Comparison of ENCODE assay signal across 11 cellular contexts in genomic region chr7:31051598-31052503, GRCh38. TPM values are rescaled to one million over a fixed set of nuclear protein-coding genes. Genes with fewer than 3 reads are reported as not detected.
DNase-seq lines count a peak whose midpoint lies in the region; ATAC-seq, FAIRE-seq and TF ChIP-seq lines count a peak whose summit lies in the region.
"Had no signal": no experiment of that assay in that cellular context is flagged by ENCODE, and none has a peak within 500 bp of the region (broad histone marks: within the 10 kb centered on the region; RNA-seq: fewer than 3 reads in every experiment).

Gene ADCYAP1R1, plus strand, starts transcription at chr7:31052308. Its CDS starts 10,957 bp downstream, at chr7:31063265.

- peak within 1 kb of the TSS; percentile 57 for H3K4me3 Mint-ChIP-seq in endodermal cell
- peak within 1 kb of the TSS; percentile 85 for H3K4me3 Mint-ChIP-seq in nephron progenitor cell
- no peak within 1 kb of the TSS for H3K4me3 Mint-ChIP-seq in activated CD4-positive, alpha-beta T cell treated with anti-CD3 and anti-CD28 coated beads for 36 hours
- H3K4me3 Mint-ChIP-seq: T-helper 2 cell treated with Interferon-gamma antibody and Interleukin-4, amounts not matched to agents 5 μg/mL and 100 μg/mL, for 36 hours had no signal

- H3K27me3 Mint-ChIP-seq in endodermal cell (ENCODE audit: insufficient read depth), result peaks cover 58% of the 10 kb centered on the region
- H3K27me3 Mint-ChIP-seq in nephron progenitor cell (ENCODE audit: low read depth, poor library complexity), result peaks cover 70% of the 10 kb centered on the region
- H3K27me3 Mint-ChIP-seq in activated CD4-positive, alpha-beta T cell treated with anti-CD3 and anti-CD28 coated beads for 36 hours, result peaks cover 26% of the 10 kb centered on the region

- 2% methylated on average over 10 of the region's 61 CpGs for WGBS in A549 (ENCODE audit: missing lambda C conversion rate)
- 6 to 36% methylated on average over 2 to 58 of the region's 61 CpGs for WGBS in endodermal cell (ENCODE audit: insufficient coverage in 1 of 2, insufficient read length in 1 of 2), 2 experiments

- no peak within 1 kb of the TSS for H3K9ac ChIP-seq in endodermal cell (ENCODE audit: extremely low read depth, low read length, poor library complexity, severe bottlenecking)

- H3K27ac Mint-ChIP-seq in endodermal cell, result no peak within 1 kb of the TSS
- no peak within 1 kb of the TSS for H3K27ac Mint-ChIP-seq in nephron progenitor cell
- H3K27ac Mint-ChIP-seq in activated CD4-positive, alpha-beta T cell treated with anti-CD3 and anti-CD28 coated beads for 36 hours, result no peak within 1 kb of the TSS
- H3K27ac Mint-ChIP-seq: CD4-positive, alpha-beta memory T cell; T-helper 2 cell treated with Interferon-gamma antibody and Interleukin-4, amounts not matched to agents 5 μg/mL and 100 μg/mL, for 36 hours had no signal

- H3K9me3 ChIP-seq in A549, result no peaks in the 10 kb centered on the region
- H3K9me3 ChIP-seq in endodermal cell (ENCODE audit: control insufficient read depth, low read length), result no peaks in the 10 kb centered on the region

- ATAC-seq in A549 (peak in 1 of 2 experiments; percentile 54; a peak in 3 of 6 replicates), GM19395 (IDR thresholded peaks at IDR 0.05; ENCODE audit: unreplicated experiment) (no peak), HG03378 (IDR thresholded peaks at IDR 0.05; ENCODE audit: unreplicated experiment) (no peak)
- ATAC-seq in activated CD4-positive, alpha-beta T cell treated with anti-CD3 and anti-CD28 coated beads for 36 hours, result no peak

- no peaks in the 10 kb centered on the region for H3K4me1 Mint-ChIP-seq in endodermal cell
- peaks cover 5% of the 10 kb centered on the region for H3K4me1 Mint-ChIP-seq in nephron progenitor cell
- peaks cover 3% of the 10 kb centered on the region for H3K4me1 Mint-ChIP-seq in activated CD4-positive, alpha-beta T cell treated with anti-CD3 and anti-CD28 coated beads for 36 hours

- no peaks in the 10 kb centered on the region for H3K36me3 ChIP-seq in endodermal cell (ENCODE audit: control insufficient read depth, insufficient read depth, low read length)

- no peak for TF ChIP-seq POLR2A in A549 (IDR thresholded peaks at IDR 0.05; ENCODE audit: low read length)

- H3K4me3 ChIP-seq in A549, result peak within 1 kb of the TSS; percentile 49
- peak within 1 kb of the TSS; percentile 73 for H3K4me3 ChIP-seq in endodermal cell (ENCODE audit: low read length)

- intact Hi-C loops in activated CD4-positive, alpha-beta T cell treated with anti-CD3 and anti-CD28 coated beads for 36 hours (cut with DNase I, micrococcal nuclease), result no loop called here

- H3K4me2 ChIP-seq in A549, result peak within 1 kb of the TSS; percentile 93

- no peak for TF ChIP-seq EP300 in A549 (IDR thresholded peaks at IDR 0.05)

- no peaks in the 10 kb centered on the region for H3K36me3 Mint-ChIP-seq in endodermal cell (ENCODE audit: low read depth)
- H3K36me3 Mint-ChIP-seq in nephron progenitor cell (ENCODE audit: low read depth), result no peaks in the 10 kb centered on the region
- no peaks in the 10 kb centered on the region for H3K36me3 Mint-ChIP-seq in activated CD4-positive, alpha-beta T cell treated with anti-CD3 and anti-CD28 coated beads for 36 hours (ENCODE audit: low read depth)
- H3K36me3 Mint-ChIP-seq: CD4-positive, alpha-beta memory T cell had no signal

- POLR2A ChIA-PET in A549 (lab: Yijun Ruan, JAX), result no interaction called here
- POLR2A ChIA-PET in activated CD4-positive, alpha-beta T cell treated with anti-CD3 and anti-CD28 coated beads for 36 hours (lab: Charles Lee), result interaction anchor here (0.6 kb wide), 1 partner anchor 41 kb away, joined by 3 read pairs; no protein-coding TSS in a partner anchor

- CTCF ChIA-PET in A549 (lab: Yijun Ruan, JAX), result interaction anchor here (1.4 kb wide), 1 partner anchor 10 kb away, joined by 3 read pairs; no protein-coding TSS in a partner anchor
- CTCF ChIA-PET in activated CD4-positive, alpha-beta T cell treated with anti-CD3 and anti-CD28 coated beads for 36 hours (lab: Charles Lee), result interaction anchor here (0.6 to 0.8 kb wide), 2 partner anchors 20 to 77 kb away, joined by 3 to 4 read pairs; no protein-coding TSS in a partner anchor

- no peak for TF ChIP-seq RAD21 in A549 (conservative IDR thresholded peaks at IDR 0.05 in 1 of 2, IDR thresholded peaks at IDR 0.05 in 1 of 2)

- H3K27me3 ChIP-seq in endodermal cell (ENCODE audit: control insufficient read depth, insufficient read depth, low read length, poor library complexity, severe bottlenecking), result peaks cover 54% of the 10 kb centered on the region

- H3K27ac ChIP-seq in A549 (peak within 1 kb of the TSS in 1 of 2 experiments; percentile 27; a peak in 1 of 6 replicates), endodermal cell (ENCODE audit: low read depth, low read length) (no peak within 1 kb of the TSS)

- DNase-seq in A549 (ENCODE audit: low read depth in 1 of 2, low spot score in 1 of 2) (no peak), NCI-H1930 (lab: John Stamatoyannopoulos, UW) (peak; percentile 57 to 66), endodermal cell (peak; percentile 90), nephron progenitor cell (peak; percentile 75), NK-92 (lab: John Stamatoyannopoulos, UW; ENCODE audit: unreplicated experiment) (no peak)
- DNase-seq in activated CD4-positive, alpha-beta T cell treated with anti-CD3 and anti-CD28 coated beads for 36 hours, result no peak
- DNase-seq: CD4-positive, alpha-beta memory T cell had no signal

- H3K4me1 ChIP-seq in A549 (peaks cover 7% of the 10 kb centered on the region; the same call in 1 of the 3 replicates), endodermal cell (ENCODE audit: control insufficient read depth, insufficient read depth, low read length) (no peaks in the 10 kb centered on the region)

- H3K9me3 Mint-ChIP-seq in endodermal cell, result no peaks in the 10 kb centered on the region
- no peaks in the 10 kb centered on the region for H3K9me3 Mint-ChIP-seq in nephron progenitor cell
- no peaks in the 10 kb centered on the region for H3K9me3 Mint-ChIP-seq in activated CD4-positive, alpha-beta T cell treated with anti-CD3 and anti-CD28 coated beads for 36 hours (ENCODE audit: low read depth)
- H3K9me3 Mint-ChIP-seq: T-helper 2 cell treated with Interferon-gamma antibody and Interleukin-4, amounts not matched to agents 5 μg/mL and 100 μg/mL, for 36 hours had no signal

- FAIRE-seq in A549 (lab: Jason Lieb, UNC), result no peak

- TF ChIP-seq CTCF in A549 (IDR thresholded peaks at IDR 0.05), result no peak
- peak; percentile 49 for TF ChIP-seq CTCF in endodermal cell (conservative IDR thresholded peaks at IDR 0.05)
- no peak for TF ChIP-seq CTCF in nephron progenitor cell (IDR thresholded peaks at IDR 0.05)

TF ChIP-seq in A549, 52 proteins besides CTCF, POLR2A, EP300 and RAD21:
- no peak for TF ChIP-seq KDM5A (IDR thresholded peaks at IDR 0.05)
- no peak for TF ChIP-seq MYC (IDR thresholded peaks at IDR 0.05; ENCODE audit: borderline replicate concordance, low read length)
- no peak for TF ChIP-seq TFCP2L1 (CRISPR knock-in tag; IDR thresholded peaks at IDR 0.05)
- no peak for TF ChIP-seq PBX3 (IDR thresholded peaks at IDR 0.05)
- no peak for TF ChIP-seq HEYL (CRISPR knock-in tag; IDR thresholded peaks at IDR 0.05)
- no peak for TF ChIP-seq CBX2 (IDR thresholded peaks at IDR 0.05; ENCODE audit: borderline replicate concordance, low read depth)
- TF ChIP-seq BCL3 (IDR thresholded peaks at IDR 0.05), result no peak
- no peak for TF ChIP-seq HOXA7 (CRISPR knock-in tag; IDR thresholded peaks at IDR 0.05)
- TF ChIP-seq ESRRA (IDR thresholded peaks at IDR 0.05; ENCODE audit: borderline replicate concordance, low read length), result no peak
- no peak for TF ChIP-seq SMC3 (IDR thresholded peaks at IDR 0.05)

RNA-seq across cellular contexts. Expression of gene ADCYAP1R1, which starts in this region (rescaled TPM):
- polyA plus RNA-seq in A549 (2011; rRNA removed), result 0.03 TPM in 1 of 2 replicates, not detected in the other
- polyA plus RNA-seq in A549 (2012; cell fraction: cytosol; rRNA removed), result 0.03 TPM in 1 of 2 replicates, not detected in the other
- 0.01 TPM in 1 of 2 replicates, not detected in the other for polyA plus RNA-seq in A549 (2012; cell fraction: nucleus; rRNA removed)
- 0.01 TPM in 1 of 3 replicates, not detected in the others for polyA plus RNA-seq in A549 (2017; fragmentation: RNase III; extraction: RNeasy Plus Mini Kit Qiagen cat#74134 plus additional on column Dnase treatment)
- polyA minus RNA-seq in A549 (2011; rRNA and poly(A)+ RNA removed), result not detected in 2 replicates
- total RNA-seq in endodermal cell, result 1 to 10 TPM; 1.2 to 2.1 TPM
- polyA plus RNA-seq in endodermal cell (2013, experiment 1 of 2), result 12.7 TPM
- polyA plus RNA-seq in endodermal cell (2013, experiment 2 of 2), result 10.1 TPM
- total RNA-seq in activated CD4-positive, alpha-beta T cell treated with anti-CD3 and anti-CD28 coated beads for 36 hours, result not detected
- total RNA-seq: CD4-positive, alpha-beta memory T cell; myocyte had no signal
- polyA plus RNA-seq: CD4-positive, alpha-beta memory T cell had no signal

Comparison
In these comparisons a context has a peak if more than half of its experiments do, and no peak if none do; other contexts are left out.
1. DNase-seq: peak in NCI-H1930 (2 of 2), endodermal cell (single experiment) and nephron progenitor cell (single experiment); none in A549 (0 of 2), activated CD4-positive, alpha-beta T cell treated with anti-CD3 and anti-CD28 coated beads for 36 hours (single experiment) and NK-92 (single experiment).